In the genomic region with DNA sequence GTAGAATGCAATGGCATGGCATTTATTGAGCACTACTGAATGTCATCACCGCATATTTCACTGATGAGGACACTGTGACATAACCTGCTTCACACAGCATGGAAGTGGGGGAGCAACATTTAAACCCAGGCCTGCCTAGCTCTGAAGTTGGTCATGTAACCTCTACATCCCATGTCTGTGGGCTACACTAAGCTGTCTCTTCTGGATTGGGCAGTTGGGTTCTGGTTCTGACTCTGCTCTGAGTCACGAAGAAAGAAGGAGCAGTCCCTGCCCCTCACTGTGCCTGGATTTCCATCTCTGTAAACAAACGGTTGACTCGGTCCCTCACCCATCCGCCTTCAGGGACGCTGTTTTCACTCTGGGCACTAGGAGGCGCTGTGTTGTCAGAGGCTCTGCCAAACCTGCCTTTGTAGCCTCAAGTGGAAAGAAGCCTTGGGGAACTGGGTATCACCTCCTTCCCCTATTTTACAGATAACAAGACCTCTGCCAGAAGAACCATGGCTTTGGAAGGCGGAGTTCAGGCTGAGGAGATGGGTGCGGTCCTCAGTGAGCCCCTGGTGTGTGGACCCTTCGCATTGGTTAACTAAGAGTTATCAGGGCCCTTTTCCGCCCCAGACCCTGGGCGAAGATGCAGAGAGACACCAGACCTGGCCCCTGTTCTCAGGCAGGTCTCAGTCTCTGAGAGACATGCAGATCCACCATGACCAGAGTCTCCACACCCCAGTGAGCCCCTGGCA, we compare ENCODE assay signal across 9 cellular contexts. TPM values are rescaled to one million over a fixed set of nuclear protein-coding genes. Genes with fewer than 3 reads are reported as not detected.
A peak's percentile ranks its signal among the peaks of the same experiment; 100 is the strongest.
DNase-seq lines count a peak whose midpoint lies in the region; ATAC-seq and TF ChIP-seq lines count a peak whose summit lies in the region.
"Had no signal": no experiment of that assay in that cellular context is flagged by ENCODE, and none has a peak within 500 bp of the region (broad histone marks: within the 10 kb centered on the region; RNA-seq: fewer than 3 reads in every experiment).

No MANE protein-coding gene starts in this region.

- no peaks in the 10 kb centered on the region for H3K36me3 Mint-ChIP-seq in T-helper 17 cell (ENCODE audit: low read depth)

- H3K4me3 ChIP-seq in MG63 (no peak overlapping the region), adipocyte (ENCODE audit: low read length) (no peak overlapping the region), hepatocyte (no peak overlapping the region)
- H3K4me3 ChIP-seq: BLaER1 treated with 17β-estradiol and CSF1 and Interleukin-3, amounts not matched to agents 10 nM and 100 nM had no signal

- H3K27me3 Mint-ChIP-seq in T-helper 17 cell: peaks cover 18% of the 10 kb centered on the region

- no peak overlapping the region for H3K27ac ChIP-seq in hepatocyte
- H3K27ac ChIP-seq: BLaER1 treated with 17β-estradiol and CSF1 and Interleukin-3, amounts not matched to agents 10 nM and 100 nM had no signal

- H3K9ac ChIP-seq in adipocyte (ENCODE audit: low read length): no peak overlapping the region
- H3K9ac ChIP-seq: BLaER1 treated with 17β-estradiol and CSF1 and Interleukin-3, amounts not matched to agents 10 nM and 100 nM had no signal

- H2AFZ ChIP-seq in hepatocyte: no peak overlapping the region

- no peaks in the 10 kb centered on the region for H3K79me2 ChIP-seq in hepatocyte

- peak; percentile 85 for TF ChIP-seq CTCF in hepatocyte (IDR thresholded peaks at IDR 0.05; ENCODE audit: poor library complexity)

- H3K4me1 ChIP-seq in adipocyte (ENCODE audit: control insufficient read depth, insufficient read depth, low read length) (peaks cover 8% of the 10 kb centered on the region), hepatocyte (ENCODE audit: insufficient read depth) (no peaks in the 10 kb centered on the region)

- H3K36me3 ChIP-seq in MG63 (peaks cover 12% of the 10 kb centered on the region), adipocyte (ENCODE audit: control insufficient read depth, insufficient read depth, low read length, severe bottlenecking) (no peaks in the 10 kb centered on the region), hepatocyte (replicated peaks; ENCODE audit: insufficient read depth, low read depth) (no peaks in the 10 kb centered on the region)
- H3K36me3 ChIP-seq: BLaER1 treated with 17β-estradiol and CSF1 and Interleukin-3, amounts not matched to agents 10 nM and 100 nM had no signal

- H3K27me3 ChIP-seq in MG63 (no peaks in the 10 kb centered on the region), adipocyte (replicated peaks; ENCODE audit: control insufficient read depth, insufficient read depth, low read length) (no peaks in the 10 kb centered on the region), hepatocyte (no peaks in the 10 kb centered on the region)
- H3K27me3 ChIP-seq: BLaER1 treated with 17β-estradiol and CSF1 and Interleukin-3, amounts not matched to agents 10 nM and 100 nM had no signal

- H4K20me1 ChIP-seq in hepatocyte (ENCODE audit: insufficient read depth, poor library complexity, severe bottlenecking): no peaks in the 10 kb centered on the region
- H4K20me1 ChIP-seq: BLaER1 treated with 17β-estradiol and CSF1 and Interleukin-3, amounts not matched to agents 10 nM and 100 nM had no signal

- 45% methylated on average over 12 of the region's 12 CpGs for WGBS in hepatocyte (ENCODE audit: low lambda C conversion rate, missing lambda C conversion rate)

- no peaks in the 10 kb centered on the region for H3K9me2 ChIP-seq in hepatocyte (replicated peaks; ENCODE audit: insufficient read depth)

- no peaks in the 10 kb centered on the region for H3K9me3 ChIP-seq in MG63
- H3K9me3 ChIP-seq in T-helper 17 cell (ENCODE audit: control insufficient read depth, low read length, poor library complexity, severe bottlenecking): no peaks in the 10 kb centered on the region
- no peaks in the 10 kb centered on the region for H3K9me3 ChIP-seq in adipocyte (ENCODE audit: control insufficient read depth, low read length)
- no peaks in the 10 kb centered on the region for H3K9me3 ChIP-seq in hepatocyte (ENCODE audit: low read depth)
- H3K9me3 ChIP-seq: BLaER1 treated with 17β-estradiol and CSF1 and Interleukin-3, amounts not matched to agents 10 nM and 100 nM had no signal

- H3K4me1 Mint-ChIP-seq in T-helper 17 cell: peaks cover 6% of the 10 kb centered on the region

- no peak overlapping the region for H3K4me2 ChIP-seq in hepatocyte
- H3K4me2 ChIP-seq: BLaER1 treated with 17β-estradiol and CSF1 and Interleukin-3, amounts not matched to agents 10 nM and 100 nM had no signal

- no peak overlapping the region for H3K4me3 Mint-ChIP-seq in T-helper 17 cell

- peak overlapping the region; percentile 19 for H3K27ac Mint-ChIP-seq in T-helper 17 cell

- ATAC-seq in T-helper 17 cell: peak; percentile 86

- DNase-seq in NCI-H1436 (lab: John Stamatoyannopoulos, UW): peak; percentile 34
- no peak for DNase-seq in NCI-H1436 treated with DMSO at 0.1 percent for 48 hours (lab: John Stamatoyannopoulos, UW)
- peak; percentile 78 for DNase-seq in MG63
- DNase-seq in T-helper 17 cell: peak; percentile 47 to 73 (median 49)
- peak; percentile 87 for DNase-seq in adipocyte (ENCODE audit: low read depth)
- peak; percentile 82 for DNase-seq in hepatocyte (ENCODE audit: low spot score)
- DNase-seq in stimulated activated CD4-positive, alpha-beta T cell treated with anti-CD3 and anti-CD28 coated beads, Interleukin-15, amount 100 ng/mL, for 1 hour (ENCODE audit: low read depth in 1 of 2, low spot score in 1 of 2): peak; percentile 26 to 61
- DNase-seq in NCI-H2171 (lab: John Stamatoyannopoulos, UW): no peak

RNA-seq across cellular contexts. Expression of a gene that starts 12.6 kb away (rescaled TPM):
- 4.7 and 10.9 TPM in 2 replicates for total RNA-seq in MG63 (2014; rRNA removed; shearing (Covaris generic); ENCODE audit: low replicate concordance)
- under 1 TPM in 1 of 2 donors, not detected in 1; 0.17 TPM for total RNA-seq in T-helper 17 cell
- total RNA-seq in hepatocyte: 26.6 and 35.6 TPM in 2 replicates
- polyA plus RNA-seq in hepatocyte: 30.2 and 36.2 TPM in 2 replicates

RNA-seq across cellular contexts. Expression of a gene that starts 23.3 kb away (rescaled TPM):
- 6.7 and 23.4 TPM in 2 replicates for total RNA-seq in MG63 (2014; rRNA removed; shearing (Covaris generic); ENCODE audit: low replicate concordance)
- not detected for total RNA-seq in T-helper 17 cell
- 2.6 and 2.9 TPM in 2 replicates for total RNA-seq in hepatocyte
- polyA plus RNA-seq in hepatocyte: 8.9 and 9.7 TPM in 2 replicates

Comparison
In these comparisons a context has a peak if more than half of its experiments do, and no peak if none do; other contexts are left out.
1. DNase-seq: peak in NCI-H1436 (single experiment), MG63 (single experiment), T-helper 17 cell (3 of 3), adipocyte (single experiment), hepatocyte (single experiment) and stimulated activated CD4-positive, alpha-beta T cell treated with anti-CD3 and anti-CD28 coated beads, Interleukin-15, amount 100 ng/mL, for 1 hour (2 of 2); none in NCI-H1436 treated with DMSO at 0.1 percent for 48 hours (single experiment) and NCI-H2171 (single experiment).